Comparison of ENCODE assay signal across 19 cellular contexts in the genomic region with DNA sequence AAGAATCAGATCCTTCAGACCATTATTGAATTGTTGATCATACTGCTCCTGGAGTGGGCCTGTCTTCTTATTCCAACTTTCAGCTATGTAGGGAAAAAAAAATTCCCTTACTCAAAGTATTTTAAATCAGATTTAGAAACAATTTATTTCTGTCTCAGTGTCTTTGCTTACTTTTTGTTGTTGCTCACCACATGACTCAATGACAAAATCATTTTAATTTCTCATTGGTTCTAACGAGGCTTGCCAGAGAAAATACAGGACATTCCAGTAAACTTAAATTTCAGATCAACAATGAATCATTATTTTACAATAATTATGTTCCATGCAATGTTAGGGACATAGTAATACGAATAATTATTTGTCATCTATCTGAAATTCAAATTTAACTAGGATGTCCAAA.
"Had no signal": no experiment of that assay in that cellular context is flagged by ENCODE, and none has a peak within 500 bp of the region (broad histone marks: within the 10 kb centered on the region; RNA-seq: fewer than 3 reads in every experiment).

No MANE protein-coding gene starts in this region.

- DNase-seq: activated CD4-positive, alpha-beta T cell treated with anti-CD3 and anti-CD28 coated beads, Interleukin-2, amount 10 ng/mL, durations not matched to agents 24 days and 14 days; activated CD8-positive, alpha-beta T cell treated with anti-CD3 and anti-CD28 coated beads for 36 hours; activated naive CD4-positive, alpha-beta T cell; activated naive CD8-positive, alpha-beta T cell treated with anti-CD3 and anti-CD28 coated beads for 36 hours; activated T-cell treated with anti-CD3 and anti-CD28 coated beads, Interleukin-2, amount 50 U/mL, for 1 hour; amygdala; effector memory CD8-positive, alpha-beta T cell; heart right ventricle; left lung; mammary epithelial cell; T-cell; T-helper 9 cell; trophoblast cell had no signal

- H3K36me3 ChIP-seq: cardiac muscle cell, heart right ventricle, left lung, prostate gland, right atrium auricular region, suprapubic skin had no signal

- H3K9me3 ChIP-seq: prostate gland, right atrium auricular region, suprapubic skin had no signal

- H3K4me1 ChIP-seq: heart right ventricle, left lung, prostate gland, right atrium auricular region, suprapubic skin had no signal

- H3K27me3 ChIP-seq: cardiac muscle cell, heart right ventricle, left lung, right atrium auricular region, suprapubic skin had no signal

- ATAC-seq: activated CD8-positive, alpha-beta T cell treated with anti-CD3 and anti-CD28 coated beads for 36 hours; activated T-helper 17 cell treated with anti-CD3 and anti-CD28 coated beads, Interleukin-2, amount 50 U/mL, for 72 hours; effector memory CD8-positive, alpha-beta T cell; heart right ventricle; left lung; T-cell had no signal

- H3K4me3 ChIP-seq: cardiac muscle cell, heart right ventricle, left lung, prostate gland, right atrium auricular region, skin epidermis, suprapubic skin had no signal

- H3K27ac ChIP-seq: cardiac muscle cell, heart right ventricle, left lung, prostate gland, right atrium auricular region, suprapubic skin had no signal
